In genomic region chr10:43192824-43193223, GRCh38 we compare ENCODE assay signal across 19 cellular contexts. TPM values are rescaled to one million over a fixed set of nuclear protein-coding genes. Genes with fewer than 3 reads are reported as not detected.
DNase-seq lines count a peak whose midpoint lies in the region; FAIRE-seq and TF ChIP-seq lines count a peak whose summit lies in the region.
"Had no signal": no experiment of that assay in that cellular context is flagged by ENCODE, and none has a peak within 500 bp of the region (broad histone marks: within the 10 kb centered on the region; RNA-seq: fewer than 3 reads in every experiment).

No MANE protein-coding gene starts in this region.

- 71 to 77% methylated on average over 8 of the region's 8 CpGs for WGBS in lower leg skin, 2 donors

- H3K4me3 ChIP-seq in HEK293 (ENCODE audit: low read depth, low read length) = no peak overlapping the region
- no peak overlapping the region for H3K4me3 ChIP-seq in lower leg skin (ENCODE audit: low read depth, poor library complexity, severe bottlenecking)
- H3K4me3 ChIP-seq: SK-N-MC had no signal

- TF ChIP-seq CTCF in GM10248 (IDR thresholded peaks at IDR 0.05; ENCODE audit: control extremely low read depth, extremely low read depth, low read depth, missing control alignments) = no peak
- no peak for TF ChIP-seq CTCF in HEK293 (tag by site-specific recombination; IDR thresholded peaks at IDR 0.05)
- TF ChIP-seq CTCF in lower leg skin (IDR thresholded peaks at IDR 0.05) = no peak

- POLR2A ChIA-PET in GM10248 (lab: Yijun Ruan, JAX) = no interaction called here
- POLR2A ChIA-PET in HEK293 (lab: Yijun Ruan, JAX) = no interaction called here

- no peak for TF ChIP-seq POLR2A in lower leg skin (IDR thresholded peaks at IDR 0.05)

- H3K9me3 ChIP-seq in HEK293 (ENCODE audit: control insufficient read depth, insufficient read depth, low read depth, low read length) = no peaks in the 10 kb centered on the region
- H3K9me3 ChIP-seq: BE2C had no signal

- peak; percentile 18 for DNase-seq in GM10248 (ENCODE audit: extremely low spot score)
- DNase-seq in hepatic stellate cell (ENCODE audit: low spot score) = peak; percentile 6
- DNase-seq in urothelium cell line (ENCODE audit: low spot score) = no peak
- DNase-seq in lower leg skin (ENCODE audit: low spot score in 2 of 2) = no peak
- DNase-seq in T-helper 2 cell = no peak
- DNase-seq in RKO (ENCODE audit: low spot score) = no peak
- DNase-seq: BE2C; CD8-positive, alpha-beta T cell; DMS79 treated with DMSO at 0.1 percent for 48 hours; KBM-7; MV-4-11; NCI-H1436 treated with DMSO at 0.1 percent for 48 hours; NCI-H2081 treated with DMSO at 0.1 percent for 48 hours; NCI-H510A treated with DMSO at 0.1 percent for 48 hours; NCI-H82 had no signal

- CTCF ChIA-PET in GM10248 (lab: Yijun Ruan, JAX) = interaction anchor here (1.3 to 4.1 kb wide), 3 partner anchors 9 to 100 kb away, joined by 3 to 33 read pairs (median 5); no protein-coding TSS in a partner anchor
- CTCF ChIA-PET in HEK293 (lab: Yijun Ruan, JAX) = interaction anchor here (1.0 to 3.3 kb wide), 2 partner anchors 12 to 99 kb away, joined by 4 to 21 read pairs; no protein-coding TSS in a partner anchor

- no peaks in the 10 kb centered on the region for H3K4me1 ChIP-seq in HEK293 (ENCODE audit: control insufficient read depth, insufficient read depth, low read length)
- H3K4me1 ChIP-seq: BE2C had no signal

- H3K36me3 ChIP-seq in HEK293 (ENCODE audit: control insufficient read depth in 2 of 2, insufficient read depth in 1 of 2, low read length in 2 of 2) = peaks cover 0 to 3% of the 10 kb centered on the region in 2 experiments; a peak in 1 of 3 replicates
- H3K36me3 ChIP-seq: BE2C had no signal

- H3K27ac ChIP-seq in HEK293 (ENCODE audit: extremely low read depth, low read depth, low read length) = no peak overlapping the region
- H3K27ac ChIP-seq: SK-N-MC had no signal

- intact Hi-C loops in lower leg skin (cut with DNase I; ENCODE audit: low total_unique reads) = no loop called here

- peak; percentile 62 for FAIRE-seq in urothelium cell line (lab: Jason Lieb, UNC)
- FAIRE-seq: G401.6, GM12891 had no signal

TF ChIP-seq in HEK293, 187 proteins besides CTCF, POLR2A, EP300 and RAD21:
- TF ChIP-seq ZNF311 (tag by site-specific recombination; IDR thresholded peaks at IDR 0.05; ENCODE audit: borderline replicate concordance) (no peak), ZNF776 (tag by site-specific recombination; IDR thresholded peaks at IDR 0.05; ENCODE audit: borderline replicate concordance) (no peak), KLF1 (tag by site-specific recombination; IDR thresholded peaks at IDR 0.05) (peak; percentile 36; the same call in 1 of the 2 replicates)

RNA-seq across cellular contexts. Expression of gene CSGALNACT2, which starts 54.6 kb away (rescaled TPM):
- total RNA-seq in lower leg skin = 10 to 100 TPM; 12.9 to 16.7 (median 15.4) TPM

Comparison
In these comparisons a context has a peak if more than half of its experiments do, and no peak if none do; other contexts are left out.
1. DNase-seq: peak in GM10248 (single experiment) and hepatic stellate cell (single experiment); none in urothelium cell line (single experiment), lower leg skin (0 of 2), T-helper 2 cell (0 of 5) and RKO (single experiment).